ENCODE assay signal across 32 cellular contexts in genomic region chr13:77883328-77883727, GRCh38. TPM values are rescaled to one million over a fixed set of nuclear protein-coding genes. Genes with fewer than 3 reads are reported as not detected.
"Had no signal": no experiment of that assay in that cellular context is flagged by ENCODE, and none has a peak within 500 bp of the region (broad histone marks: within the 10 kb centered on the region; RNA-seq: fewer than 3 reads in every experiment).

No MANE protein-coding gene starts in this region.

- H3K4me3 ChIP-seq: coronary artery, dorsolateral prefrontal cortex had no signal

- H3K4me3 Mint-ChIP-seq: activated B cell treated with CpG ODN at 0.5 μM for 24 hours; activated CD4-positive, alpha-beta memory T cell treated with anti-CD3 and anti-CD28 coated beads for 36 hours; activated CD8-positive, alpha-beta memory T cell treated with anti-CD3 and anti-CD28 coated beads, Interleukin-2, amount 10 ng/mL, durations not matched to agents 7 days and 5 days; activated CD8-positive, alpha-beta T cell treated with anti-CD3 and anti-CD28 coated beads, Interleukin-2, amount 10 ng/mL, durations not matched to agents 7 days and 5 days; activated naive CD8-positive, alpha-beta T cell; activated T-helper 1 cell treated with anti-CD3 and anti-CD28 coated beads, Interleukin-12 subunit alpha, Interleukin-12 subunit beta, Interleukin-2, Interleukin-4 antibody, amounts not matched to agents 30 ng/mL and 10 ng/mL and 1 ng/mL, durations not matched to agents 14 hours and 24 hours and 36 hours; central memory CD8-positive, alpha-beta T cell; dendritic cell treated with granulocyte-macrophage colony-stimulating factor and Interleukin-4, amounts not matched to agents 40 ng/mL and 50 ng/mL, for 4 days; endodermal cell; T-helper 17 cell; T-helper 2 cell treated with Interferon-gamma antibody and Interleukin-4, amounts not matched to agents 5 μg/mL and 100 μg/mL, for 36 hours had no signal

- H3K36me3 ChIP-seq: brain microvascular endothelial cell, WERI-Rb-1 had no signal

- H3K4me1 Mint-ChIP-seq: activated B cell treated with CpG ODN at 0.5 μM for 24 hours; activated CD8-positive, alpha-beta memory T cell treated with anti-CD3 and anti-CD28 coated beads, Interleukin-2, amount 10 ng/mL, durations not matched to agents 7 days and 5 days; central memory CD8-positive, alpha-beta T cell; T-helper 17 cell had no signal

- DNase-seq: activated B cell treated with CpG ODN at 0.5 μM for 24 hours; activated CD4-positive, alpha-beta memory T cell treated with anti-CD3 and anti-CD28 coated beads for 36 hours; activated CD4-positive, alpha-beta T cell treated with anti-CD3 and anti-CD28 coated beads for 48 hours; activated CD8-positive, alpha-beta memory T cell treated with anti-CD3 and anti-CD28 coated beads, Interleukin-2, amount 10 ng/mL, durations not matched to agents 7 days and 5 days; activated CD8-positive, alpha-beta memory T cell treated with anti-CD3 and anti-CD28 coated beads, Interleukin-2, amount 50 U/mL, for 4 hours; activated CD8-positive, alpha-beta T cell treated with anti-CD3 and anti-CD28 coated beads, Interleukin-2, amount 10 ng/mL, durations not matched to agents 7 days and 5 days; activated effector memory CD4-positive, alpha-beta T cell treated with anti-CD3 and anti-CD28 coated beads, Interleukin-2, amount 50 U/mL, for 16 hours; activated naive CD4-positive, alpha-beta T cell; activated naive CD4-positive, alpha-beta T cell treated with anti-CD3 and anti-CD28 coated beads, Interleukin-2, amount 50 U/mL, for 16 hours; activated T-cell treated with anti-CD3 and anti-CD28 coated beads, Interleukin-2, amount 50 U/mL, for 1 hour; activated T-cell treated with anti-CD3 and anti-CD28 coated beads, Interleukin-2, amount 50 U/mL, for 48 hours; amniotic stem cell; anterior cingulate cortex; brain microvascular endothelial cell; dorsolateral prefrontal cortex; effector memory CD4-positive, alpha-beta T cell; endodermal cell; foreskin fibroblast; head of caudate nucleus; T-helper 17 cell; T1000; WERI-Rb-1 had no signal

- H3K27me3 ChIP-seq: brain microvascular endothelial cell, dorsolateral prefrontal cortex had no signal

- H3K27ac Mint-ChIP-seq: activated B cell treated with CpG ODN at 0.5 μM for 24 hours; activated CD4-positive, alpha-beta memory T cell treated with anti-CD3 and anti-CD28 coated beads for 36 hours; activated CD8-positive, alpha-beta memory T cell treated with anti-CD3 and anti-CD28 coated beads, Interleukin-2, amount 10 ng/mL, durations not matched to agents 7 days and 5 days; activated CD8-positive, alpha-beta T cell treated with anti-CD3 and anti-CD28 coated beads, Interleukin-2, amount 10 ng/mL, durations not matched to agents 7 days and 5 days; activated naive CD8-positive, alpha-beta T cell; activated T-helper 1 cell treated with anti-CD3 and anti-CD28 coated beads, Interleukin-12 subunit alpha, Interleukin-12 subunit beta, Interleukin-2, Interleukin-4 antibody, amounts not matched to agents 30 ng/mL and 10 ng/mL and 1 ng/mL, durations not matched to agents 14 hours and 24 hours and 36 hours; activated T-helper 2 cell treated with anti-CD3 and anti-CD28 coated beads, Interferon-gamma antibody, Interleukin-2, Interleukin-4, amounts not matched to agents 10 μg/mL and 5 μg/mL and 100 μg/mL, durations not matched to agents 14 hours and 24 hours and 36 hours; dendritic cell treated with granulocyte-macrophage colony-stimulating factor and Interleukin-4, amounts not matched to agents 40 ng/mL and 50 ng/mL, for 4 days; endodermal cell; T-helper 17 cell; T-helper 2 cell treated with Interferon-gamma antibody and Interleukin-4, amounts not matched to agents 5 μg/mL and 100 μg/mL, for 36 hours had no signal

- H3K27ac ChIP-seq: brain microvascular endothelial cell, coronary artery, dorsolateral prefrontal cortex, WERI-Rb-1 had no signal

- H3K9me3 Mint-ChIP-seq: activated B cell treated with CpG ODN at 0.5 μM for 24 hours; activated CD4-positive, alpha-beta memory T cell treated with anti-CD3 and anti-CD28 coated beads for 36 hours; activated T-helper 1 cell treated with anti-CD3 and anti-CD28 coated beads, Interleukin-12 subunit alpha, Interleukin-12 subunit beta, Interleukin-2, Interleukin-4 antibody, amounts not matched to agents 30 ng/mL and 10 ng/mL and 1 ng/mL, durations not matched to agents 14 hours and 24 hours and 36 hours; activated T-helper 2 cell treated with anti-CD3 and anti-CD28 coated beads, Interferon-gamma antibody, Interleukin-2, Interleukin-4, amounts not matched to agents 10 μg/mL and 5 μg/mL and 100 μg/mL, durations not matched to agents 14 hours and 24 hours and 36 hours; dendritic cell treated with granulocyte-macrophage colony-stimulating factor and Interleukin-4, amounts not matched to agents 40 ng/mL and 50 ng/mL, for 4 days; endodermal cell; T-helper 2 cell treated with Interferon-gamma antibody and Interleukin-4, amounts not matched to agents 5 μg/mL and 100 μg/mL, for 36 hours had no signal

- ATAC-seq: activated CD4-positive, CD25-positive, alpha-beta regulatory T cell treated with anti-CD3 and anti-CD28 coated beads, Interleukin-2, amount 50 U/mL, for 24 hours; activated CD8-positive, alpha-beta memory T cell treated with anti-CD3 and anti-CD28 coated beads, Interleukin-2, amount 10 ng/mL, durations not matched to agents 7 days and 5 days; activated CD8-positive, alpha-beta T cell treated with anti-CD3 and anti-CD28 coated beads, Interleukin-2, amount 10 ng/mL, durations not matched to agents 7 days and 5 days; esophagus mucosa; T-helper 17 cell had no signal

- H3K36me3 Mint-ChIP-seq: activated CD4-positive, alpha-beta memory T cell treated with anti-CD3 and anti-CD28 coated beads for 36 hours; activated CD8-positive, alpha-beta memory T cell treated with anti-CD3 and anti-CD28 coated beads, Interleukin-2, amount 10 ng/mL, durations not matched to agents 7 days and 5 days; activated naive CD8-positive, alpha-beta T cell had no signal

- H3K27me3 Mint-ChIP-seq: activated CD4-positive, alpha-beta memory T cell treated with anti-CD3 and anti-CD28 coated beads for 36 hours; dendritic cell treated with granulocyte-macrophage colony-stimulating factor and Interleukin-4, amounts not matched to agents 40 ng/mL and 50 ng/mL, for 4 days had no signal

RNA-seq across cellular contexts. Expression of gene EDNRB, which starts 35.3 kb away (rescaled TPM):
- total RNA-seq: activated B cell treated with CpG ODN at 0.5 μM for 24 hours; activated CD4-positive, alpha-beta memory T cell treated with anti-CD3 and anti-CD28 coated beads for 36 hours; activated CD8-positive, alpha-beta memory T cell treated with anti-CD3 and anti-CD28 coated beads for 36 hours; activated CD8-positive, alpha-beta memory T cell treated with anti-CD3 and anti-CD28 coated beads, Interleukin-2, amount 10 ng/mL, durations not matched to agents 7 days and 5 days; activated CD8-positive, alpha-beta T cell treated with anti-CD3 and anti-CD28 coated beads, Interleukin-2, amount 10 ng/mL, durations not matched to agents 7 days and 5 days; activated T-helper 1 cell treated with anti-CD3 and anti-CD28 coated beads, Interleukin-12 subunit alpha, Interleukin-12 subunit beta, Interleukin-2, Interleukin-4 antibody, amounts not matched to agents 30 ng/mL and 10 ng/mL and 1 ng/mL, durations not matched to agents 14 hours and 24 hours and 36 hours; activated T-helper 2 cell treated with anti-CD3 and anti-CD28 coated beads, Interferon-gamma antibody, Interleukin-2, Interleukin-4, amounts not matched to agents 10 μg/mL and 5 μg/mL and 100 μg/mL, durations not matched to agents 14 hours and 24 hours and 36 hours; T-helper 17 cell had no signal
